Comparison of ENCODE assay signal across 15 cellular contexts in the genomic region with DNA sequence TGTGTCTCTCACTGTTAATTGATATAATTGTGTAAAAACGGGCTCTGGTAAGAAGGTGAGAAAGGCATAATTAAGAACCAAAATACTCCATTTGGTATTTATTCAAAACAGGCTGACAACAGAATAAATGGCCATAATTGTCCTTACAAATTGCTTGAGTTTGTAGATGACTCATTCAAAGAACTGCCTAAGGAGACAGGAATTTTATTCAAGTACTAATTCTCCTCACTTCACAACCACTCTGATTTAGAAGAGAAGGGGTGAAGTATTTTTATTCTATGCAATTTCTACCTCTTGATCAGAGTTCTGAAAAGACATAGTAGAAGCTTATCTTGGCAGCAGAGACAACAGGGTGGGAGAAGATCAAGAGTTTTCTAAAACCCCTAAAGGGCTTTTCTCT. TPM values are rescaled to one million over a fixed set of nuclear protein-coding genes. Genes with fewer than 3 reads are reported as not detected.
DNase-seq lines count a peak whose midpoint lies in the region; ATAC-seq and TF ChIP-seq lines count a peak whose summit lies in the region.
"Had no signal": no experiment of that assay in that cellular context is flagged by ENCODE, and none has a peak within 500 bp of the region (broad histone marks: within the 10 kb centered on the region; RNA-seq: fewer than 3 reads in every experiment).

No MANE protein-coding gene starts in this region.

- H3K27ac ChIP-seq in SJSA1 (peak overlapping the region; percentile 19; the same call in 1 of the 2 replicates), fibroblast of lung (ENCODE audit: insufficient read depth, low read length) (no peak overlapping the region), gastrocnemius medialis (no peak overlapping the region)

- H3K27me3 ChIP-seq in SJSA1 (replicated peaks) (no peaks in the 10 kb centered on the region), fibroblast of lung (ENCODE audit: control insufficient read depth, insufficient read depth, low read length) (no peaks in the 10 kb centered on the region), gastrocnemius medialis (no peaks in the 10 kb centered on the region)

- peaks cover 0 to 2% (median 0%) of the 10 kb centered on the region in 7 donors for H3K9me3 Mint-ChIP-seq in CD14-positive monocyte
- H3K9me3 Mint-ChIP-seq: activated naive CD4-positive, alpha-beta T cell treated with anti-CD3 and anti-CD28 coated beads, Interleukin-2, amount 50 U/mL, for 24 hours had no signal

- H3K9me3 ChIP-seq in SJSA1 (replicated peaks) (no peaks in the 10 kb centered on the region), fibroblast of lung (ENCODE audit: control insufficient read depth, insufficient read depth, low read depth, low read length) (no peaks in the 10 kb centered on the region), gastrocnemius medialis (no peaks in the 10 kb centered on the region)

- H3K4me1 Mint-ChIP-seq in CD14-positive monocyte, result peaks cover 18% of the 10 kb centered on the region

- TF ChIP-seq CTCF in fibroblast of lung (conservative IDR thresholded peaks at IDR 0.05 in 1 of 2, IDR thresholded peaks at IDR 0.05 in 1 of 2; ENCODE audit: low read depth in 1 of 2, low read length in 2 of 2) (no peak), CD14-positive monocyte (IDR thresholded peaks at IDR 0.05) (no peak), gastrocnemius medialis (IDR thresholded peaks at IDR 0.05 in 4 of 5, conservative IDR thresholded peaks at IDR 0.05 in 1 of 5) (no peak)

- in situ Hi-C loops in gastrocnemius medialis (cut with MboI; ENCODE audit: low sequenced_read_pairs in 4 of 4), result no loop called here

- no peak for TF ChIP-seq POLR2A in gastrocnemius medialis (IDR thresholded peaks at IDR 0.05)

- peaks cover 26% of the 10 kb centered on the region for H3K4me1 ChIP-seq in SJSA1 (replicated peaks)
- peaks cover 6% of the 10 kb centered on the region for H3K4me1 ChIP-seq in fibroblast of lung (ENCODE audit: control insufficient read depth, extremely low read depth, insufficient read depth, low read length)
- no peaks in the 10 kb centered on the region for H3K4me1 ChIP-seq in gastrocnemius medialis

- DNase-seq in NCI-H1436 (lab: John Stamatoyannopoulos, UW), result peak; percentile 3
- no peak for DNase-seq in NCI-H1436 treated with DMSO at 0.1 percent for 48 hours (lab: John Stamatoyannopoulos, UW)
- DNase-seq in SJSA1 (ENCODE audit: low read depth in 1 of 2, low spot score in 2 of 2), result peak in 1 of 2 experiments; percentile 23
- DNase-seq in fibroblast of lung (ENCODE audit: low read depth in 2 of 2), result peak; percentile 18 to 66
- DNase-seq in stimulated activated CD4-positive, alpha-beta T cell treated with anti-CD3 and anti-CD28 coated beads, Interleukin-2, amount 100 ng/mL, for 48 hours, result no peak
- no peak for DNase-seq in CD14-positive monocyte (ENCODE audit: low spot score)
- no peak for DNase-seq in gastrocnemius medialis
- DNase-seq: 8988T; COR-L47; hippocampal formation; NK-92 treated with Interleukin-12 subunit alpha and Interleukin-12 subunit beta, amount 100 ng/mL, for 24 hours; Right ventricle myocardium superior had no signal

- peaks cover 16% of the 10 kb centered on the region for H3K79me2 ChIP-seq in fibroblast of lung (ENCODE audit: control insufficient read depth, insufficient read depth, low read length)

- no peak overlapping the region for H3K9ac ChIP-seq in fibroblast of lung (ENCODE audit: insufficient read depth, low read length)

- H3K27me3 Mint-ChIP-seq in CD14-positive monocyte (ENCODE audit: low read depth in 3 of 3), result no peaks in the 10 kb centered on the region
- H3K27me3 Mint-ChIP-seq: activated naive CD4-positive, alpha-beta T cell treated with anti-CD3 and anti-CD28 coated beads, Interleukin-2, amount 50 U/mL, for 24 hours; progenitor cell of endocrine pancreas had no signal

- intact Hi-C loops in CD14-positive monocyte (cut with micrococcal nuclease) (no loop called here), gastrocnemius medialis (cut with DNase I; ENCODE audit: low total_unique reads) (no loop called here)

- no peak overlapping the region for H3K4me3 Mint-ChIP-seq in CD14-positive monocyte
- H3K4me3 Mint-ChIP-seq: activated naive CD4-positive, alpha-beta T cell treated with anti-CD3 and anti-CD28 coated beads, Interleukin-2, amount 50 U/mL, for 24 hours had no signal

- ATAC-seq in gastrocnemius medialis, result no peak
- ATAC-seq in HG02938 (IDR thresholded peaks at IDR 0.05; ENCODE audit: unreplicated experiment), result no peak

- H3K36me3 Mint-ChIP-seq in CD14-positive monocyte, result no peaks in the 10 kb centered on the region

- H3K4me3 ChIP-seq in SJSA1 (no peak overlapping the region), fibroblast of lung (replicated peaks in 1 of 4; ENCODE audit: control extremely low read depth in 1 of 4, insufficient read depth in 1 of 4, low read depth in 3 of 4, low read length in 4 of 4) (no peak overlapping the region), gastrocnemius medialis (no peak overlapping the region)

- H2AFZ ChIP-seq in fibroblast of lung (ENCODE audit: low read length), result no peak overlapping the region

- no peak overlapping the region for H3K4me2 ChIP-seq in fibroblast of lung (ENCODE audit: extremely low read depth, insufficient read depth, low read length)

- no peak overlapping the region for H3K27ac Mint-ChIP-seq in CD14-positive monocyte
- H3K27ac Mint-ChIP-seq: activated naive CD4-positive, alpha-beta T cell treated with anti-CD3 and anti-CD28 coated beads, Interleukin-2, amount 50 U/mL, for 24 hours; progenitor cell of endocrine pancreas had no signal

- H3K36me3 ChIP-seq in SJSA1 (no peaks in the 10 kb centered on the region), fibroblast of lung (ENCODE audit: control insufficient read depth, insufficient read depth, low read length) (no peaks in the 10 kb centered on the region), gastrocnemius medialis (no peaks in the 10 kb centered on the region)

- H4K20me1 ChIP-seq in fibroblast of lung (ENCODE audit: control insufficient read depth, extremely low read depth, insufficient read depth, low read length), result no peaks in the 10 kb centered on the region

RNA-seq across cellular contexts. Expression of a gene that starts 43.1 kb away (rescaled TPM):
- total RNA-seq in SJSA1 (2014; rRNA removed; shearing (Covaris generic)), result 34.7 and 49.6 TPM in 2 replicates
- total RNA-seq in fibroblast of lung (56.0 and 68.0 TPM in 2 replicates), gastrocnemius medialis (1 to 10 TPM; 3.6 to 8.6 (median 7.0) TPM)
- polyA plus RNA-seq in fibroblast of lung (34.4 and 47.7 TPM in 2 replicates), CD14-positive monocyte (1 to 10 TPM; 1.6 to 2.5 TPM)
- polyA plus RNA-seq in fibroblast of lung (2012), result 20.6 and 29.3 TPM in 2 replicates
- polyA minus RNA-seq in fibroblast of lung (ENCODE audit: low replicate concordance), result 6.2 and 6.8 TPM in 2 replicates

Comparison
In these comparisons a context has a peak if more than half of its experiments do, and no peak if none do; other contexts are left out.
1. DNase-seq: peak in NCI-H1436 (single experiment) and fibroblast of lung (2 of 2); none in NCI-H1436 treated with DMSO at 0.1 percent for 48 hours (single experiment), stimulated activated CD4-positive, alpha-beta T cell treated with anti-CD3 and anti-CD28 coated beads, Interleukin-2, amount 100 ng/mL, for 48 hours (0 of 2), CD14-positive monocyte (single experiment) and gastrocnemius medialis (0 of 2).